ENCODE assay signal across 12 cellular contexts in genomic region chr9:86741311-86742215, GRCh38.
A peak's percentile ranks its signal among the peaks of the same experiment; 100 is the strongest.
DNase-seq lines count a peak whose midpoint lies in the region; ATAC-seq and TF ChIP-seq lines count a peak whose summit lies in the region.
"Had no signal": no experiment of that assay in that cellular context is flagged by ENCODE, and none has a peak within 500 bp of the region (broad histone marks: within the 10 kb centered on the region; RNA-seq: fewer than 3 reads in every experiment).

No MANE protein-coding gene starts in this region.

- peak; percentile 74 for DNase-seq in AG20443 (ENCODE audit: low spot score)
- peak; percentile 72 to 77 for DNase-seq in NCI-H1930 (lab: John Stamatoyannopoulos, UW)
- peak; percentile 78 for DNase-seq in epithelial cell of proximal tubule (ENCODE audit: low read depth)
- no peak for DNase-seq in left lung
- DNase-seq in activated T-cell treated with anti-CD3 and anti-CD28 coated beads, Interleukin-2, amount 50 U/mL, for 1 hour = no peak
- DNase-seq in chondrocyte (ENCODE audit: low spot score) = no peak
- DNase-seq in UCSD-AML1 (lab: John Stamatoyannopoulos, UW; ENCODE audit: unreplicated experiment) = no peak
- no peak for DNase-seq in NK-92 (lab: John Stamatoyannopoulos, UW; ENCODE audit: unreplicated experiment)
- DNase-seq: activated T-cell treated with anti-CD3 and anti-CD28 coated beads, Interleukin-2, amount 50 U/mL, for 24 hours; occipital lobe; tibial artery had no signal

- H3K27me3 Mint-ChIP-seq in chondrocyte (ENCODE audit: low read depth) = no peaks in the 10 kb centered on the region

- TF ChIP-seq CTCF in epithelial cell of proximal tubule (conservative IDR thresholded peaks at IDR 0.05; ENCODE audit: low read depth, low read length) (peak; percentile 7), left lung (IDR thresholded peaks at IDR 0.05) (no peak), chondrocyte (IDR thresholded peaks at IDR 0.05) (no peak)

- H3K9me3 Mint-ChIP-seq in chondrocyte (ENCODE audit: low read depth) = peaks cover 7% of the 10 kb centered on the region
- H3K9me3 Mint-ChIP-seq: activated T-cell treated with anti-CD3 and anti-CD28 coated beads, Interleukin-2, amount 50 U/mL, for 24 hours had no signal

- H3K9me3 ChIP-seq in left lung = no peaks in the 10 kb centered on the region
- H3K9me3 ChIP-seq: HAP-1, tibial artery had no signal

- H3K4me3 ChIP-seq in epithelial cell of proximal tubule (ENCODE audit: low read depth, low read length) = no peak overlapping the region
- no peak overlapping the region for H3K4me3 ChIP-seq in left lung
- H3K4me3 ChIP-seq: HAP-1, tibial artery had no signal

- H3K36me3 ChIP-seq in left lung = no peaks in the 10 kb centered on the region
- H3K36me3 ChIP-seq: HAP-1, tibial artery had no signal

- H3K36me3 Mint-ChIP-seq in chondrocyte (ENCODE audit: low read depth) = peaks cover 3% of the 10 kb centered on the region

- H3K27me3 ChIP-seq in left lung = peaks cover 0 to 6% of the 10 kb centered on the region in 2 donors
- H3K27me3 ChIP-seq: tibial artery had no signal

- intact Hi-C loops in left lung (cut with DNase I) = no loop called here

- no peak overlapping the region for H3K27ac Mint-ChIP-seq in chondrocyte (ENCODE audit: unreplicated experiment)
- H3K27ac Mint-ChIP-seq: activated T-cell treated with anti-CD3 and anti-CD28 coated beads, Interleukin-2, amount 50 U/mL, for 24 hours had no signal

- H3K4me1 ChIP-seq in left lung = no peaks in the 10 kb centered on the region
- H3K4me1 ChIP-seq: HAP-1 had no signal

- H3K27ac ChIP-seq in left lung = no peak overlapping the region
- H3K27ac ChIP-seq: tibial artery had no signal

- no peak overlapping the region for H3K4me3 Mint-ChIP-seq in chondrocyte (ENCODE audit: unreplicated experiment)
- H3K4me3 Mint-ChIP-seq: activated T-cell treated with anti-CD3 and anti-CD28 coated beads, Interleukin-2, amount 50 U/mL, for 24 hours had no signal

- ATAC-seq in left lung = peak; percentile 76

- H3K4me1 Mint-ChIP-seq in chondrocyte (ENCODE audit: low read depth) = peaks cover 20% of the 10 kb centered on the region

Comparison
In these comparisons a context has a peak if more than half of its experiments do, and no peak if none do; other contexts are left out.
1. DNase-seq: peak in AG20443 (single experiment), NCI-H1930 (2 of 2) and epithelial cell of proximal tubule (single experiment); none in left lung (0 of 2), activated T-cell treated with anti-CD3 and anti-CD28 coated beads, Interleukin-2, amount 50 U/mL, for 1 hour (single experiment), chondrocyte (single experiment), UCSD-AML1 (single experiment) and NK-92 (single experiment).